ENCODE assay signal across 16 cellular contexts in genomic region chr2:164882276-164882675, GRCh38. TPM values are rescaled to one million over a fixed set of nuclear protein-coding genes. Genes with fewer than 3 reads are reported as not detected.
"Had no signal": no experiment of that assay in that cellular context is flagged by ENCODE, and none has a peak within 500 bp of the region (broad histone marks: within the 10 kb centered on the region; RNA-seq: fewer than 3 reads in every experiment).

No MANE protein-coding gene starts in this region.

- H3K27ac ChIP-seq: spleen, WERI-Rb-1 had no signal

- H3K27me3 ChIP-seq: spleen had no signal

- H3K36me3 ChIP-seq: spleen, WERI-Rb-1 had no signal

- H3K9me3 ChIP-seq: spleen had no signal

- ATAC-seq: activated CD8-positive, alpha-beta T cell treated with anti-CD3 and anti-CD28 coated beads, Interleukin-2, amount 10 ng/mL, durations not matched to agents 7 days and 5 days; stimulated activated memory B cell treated with anti-CD40 and anti-IgM and Interleukin-4, amounts not matched to agents 10 μg/mL and 1 μg/mL and 100 μg/mL, for 72 hours; T-cell had no signal

- H3K4me3 ChIP-seq: spleen had no signal

- DNase-seq: activated CD4-positive, alpha-beta T cell treated with anti-CD3 and anti-CD28 coated beads for 4 hours; activated CD8-positive, alpha-beta memory T cell treated with anti-CD3 and anti-CD28 coated beads, Interleukin-2, amount 50 U/mL, for 48 hours; activated CD8-positive, alpha-beta T cell treated with anti-CD3 and anti-CD28 coated beads, Interleukin-2, amount 10 ng/mL, durations not matched to agents 7 days and 5 days; central memory CD4-positive, alpha-beta T cell; cortex of kidney; effector CD8-positive, alpha-beta T cell; immature natural killer cell; left cardiac atrium; mesendoderm; spleen; stimulated activated CD4-positive, alpha-beta T cell treated with anti-CD3 and anti-CD28 coated beads, Interleukin-1b, Interleukin-23, amount 100 ng/mL, for 48 hours; substantia nigra; T-cell; trophoblast cell; WERI-Rb-1 had no signal

RNA-seq across cellular contexts. Expression of gene COBLL1, which starts 40.7 kb away (rescaled TPM):
- total RNA-seq: activated CD8-positive, alpha-beta T cell treated with anti-CD3 and anti-CD28 coated beads, Interleukin-2, amount 10 ng/mL, durations not matched to agents 7 days and 5 days had no signal
